Comparison of ENCODE assay signal across 11 cellular contexts in genomic region chr10:48804740-48805182, GRCh38.
DNase-seq lines count a peak whose midpoint lies in the region; ATAC-seq and TF ChIP-seq lines count a peak whose summit lies in the region.
"Had no signal": no experiment of that assay in that cellular context is flagged by ENCODE, and none has a peak within 500 bp of the region (broad histone marks: within the 10 kb centered on the region; RNA-seq: fewer than 3 reads in every experiment).

No MANE protein-coding gene starts in this region.

- CTCF ChIA-PET in SK-N-SH (lab: Yijun Ruan, JAX): interaction anchor here (1.3 kb wide), 1 partner anchor 146 kb away, joined by 7 read pairs; no protein-coding TSS in a partner anchor

- TF ChIP-seq EP300 in SK-N-SH (IDR thresholded peaks at IDR 0.05; ENCODE audit: borderline replicate concordance in 1 of 2, low read depth in 1 of 2, low read length in 1 of 2): peak in 1 of 2 experiments; percentile 23; a peak in 1 of 4 replicates

- H4K20me1 ChIP-seq in SK-N-SH (ENCODE audit: insufficient read depth): no peaks in the 10 kb centered on the region

- H3K36me3 ChIP-seq in SK-N-SH (replicated peaks in 1 of 2; ENCODE audit: control insufficient read depth in 1 of 2, insufficient read depth in 2 of 2, low read length in 1 of 2): no peaks in the 10 kb centered on the region

- H3K9ac ChIP-seq in SK-N-SH: no peak overlapping the region

- ATAC-seq in SK-N-SH treated with all-trans-retinoic acid at 6 μM for 48 hours (no peak), HG03460 (IDR thresholded peaks at IDR 0.05; ENCODE audit: unreplicated experiment) (peak; percentile 24)
- ATAC-seq: mucosa of descending colon had no signal

- DNase-seq in SK-N-SH: peak; percentile 38
- peak; percentile 23 for DNase-seq in UCSD-AML1 (lab: John Stamatoyannopoulos, UW; ENCODE audit: unreplicated experiment)
- peak; percentile 53 for DNase-seq in pons (ENCODE audit: low spot score)
- DNase-seq in activated CD4-positive, CD25-positive, alpha-beta regulatory T cell treated with anti-CD3 and anti-CD28 coated beads, Interleukin-2, amount 50 U/mL, for 72 hours: no peak
- DNase-seq in HT-29 (ENCODE audit: low spot score): no peak
- no peak for DNase-seq in cerebellar nuclear complex (lab: John Stamatoyannopoulos, UW)
- DNase-seq: HCEC 1CT; stimulated activated CD4-positive, alpha-beta T cell treated with anti-CD3 and anti-CD28 coated beads, Interleukin-1b, Interleukin-23, amount 100 ng/mL, for 48 hours had no signal

- no peak for TF ChIP-seq CTCF in SK-N-SH (IDR thresholded peaks at IDR 0.05)

- peaks cover 0 to 33% of the 10 kb centered on the region in 2 experiments; a peak in 1 of 4 replicates for H3K4me1 ChIP-seq in SK-N-SH (ENCODE audit: control insufficient read depth in 1 of 2, insufficient read depth in 2 of 2, low read depth in 1 of 2, low read length in 1 of 2)

- no peak for TF ChIP-seq RAD21 in SK-N-SH (IDR thresholded peaks at IDR 0.05; ENCODE audit: low read length)

- H3K27me3 ChIP-seq in SK-N-SH (ENCODE audit: insufficient read depth): no peaks in the 10 kb centered on the region

- H3K9me2 ChIP-seq in SK-N-SH: no peaks in the 10 kb centered on the region

- H3K4me2 ChIP-seq in SK-N-SH: no peak overlapping the region

- H3K79me2 ChIP-seq in SK-N-SH (ENCODE audit: insufficient read depth): no peaks in the 10 kb centered on the region

- no peaks in the 10 kb centered on the region for H3F3A ChIP-seq in SK-N-SH (replicated peaks; ENCODE audit: insufficient read depth)

- H3K9me3 ChIP-seq in SK-N-SH: no peaks in the 10 kb centered on the region
- H3K9me3 ChIP-seq: mucosa of descending colon had no signal

- POLR2A ChIA-PET in SK-N-SH (lab: Yijun Ruan, JAX): interaction anchor here (0.9 kb wide), 1 partner anchor 34 kb away, joined by 4 read pairs; no protein-coding TSS in a partner anchor

- WGBS in SK-N-SH (ENCODE audit: low lambda C conversion rate): 26% methylated on average over 7 of the region's 7 CpGs

- H3K27ac ChIP-seq in SK-N-SH (ENCODE audit: low read depth in 2 of 2, low read length in 1 of 2): peak overlapping the region in 1 of 2 experiments; percentile 64; a peak in 2 of 4 replicates

- H3K4me3 ChIP-seq in SK-N-SH (ENCODE audit: low read depth in 2 of 2, low read length in 1 of 2): no peak overlapping the region
- H3K4me3 ChIP-seq: mucosa of descending colon had no signal

- H2AFZ ChIP-seq in SK-N-SH (ENCODE audit: low read depth): no peak overlapping the region

TF ChIP-seq in SK-N-SH, 30 proteins besides CTCF, POLR2A, EP300 and RAD21:
- TF ChIP-seq RCOR1 (IDR thresholded peaks at IDR 0.05; ENCODE audit: low read length): 0 out of 2 replicates have a peak, but pooled peaks have one; percentile 40
- TF ChIP-seq RXRA (IDR thresholded peaks at IDR 0.05; ENCODE audit: borderline replicate concordance, low read depth): no peak

TF ChIP-seq in SK-N-SH treated with all-trans-retinoic acid at 6 μM for 48 hours, 23 proteins besides CTCF, POLR2A, EP300 and RAD21:
- TF ChIP-seq ARNTL (CRISPR knock-in tag; IDR thresholded peaks at IDR 0.05; ENCODE audit: borderline replicate concordance, low read depth) (no peak), ESRRG (CRISPR knock-in tag; IDR thresholded peaks at IDR 0.05) (no peak), BACH2 (CRISPR knock-in tag; IDR thresholded peaks at IDR 0.05; ENCODE audit: borderline replicate concordance) (no peak), GLIS3 (CRISPR knock-in tag; IDR thresholded peaks at IDR 0.05) (no peak), TOX (CRISPR knock-in tag; IDR thresholded peaks at IDR 0.05; ENCODE audit: borderline replicate concordance) (no peak), CSRNP3 (CRISPR knock-in tag; IDR thresholded peaks at IDR 0.05) (no peak), PPARA (CRISPR knock-in tag; IDR thresholded peaks at IDR 0.05; ENCODE audit: borderline replicate concordance) (no peak), ZC3H10 (CRISPR knock-in tag; IDR thresholded peaks at IDR 0.05) (no peak), RARB (CRISPR knock-in tag; IDR thresholded peaks at IDR 0.05) (no peak), CREB5 (CRISPR knock-in tag; IDR thresholded peaks at IDR 0.05; ENCODE audit: low read depth) (no peak), TCF4 (CRISPR knock-in tag; IDR thresholded peaks at IDR 0.05; ENCODE audit: borderline replicate concordance) (no peak), PATZ1 (CRISPR knock-in tag; IDR thresholded peaks at IDR 0.05; ENCODE audit: borderline replicate concordance) (no peak), ISL1 (CRISPR knock-in tag; IDR thresholded peaks at IDR 0.05) (no peak), POU6F1 (CRISPR knock-in tag; IDR thresholded peaks at IDR 0.05; ENCODE audit: borderline replicate concordance, low read depth) (no peak), ZFP30 (CRISPR knock-in tag; IDR thresholded peaks at IDR 0.05) (no peak), OSR1 (CRISPR knock-in tag; IDR thresholded peaks at IDR 0.05) (no peak), SNAI2 (CRISPR knock-in tag; IDR thresholded peaks at IDR 0.05) (no peak)
TF ChIP-seq in SK-N-SH treated with all-trans-retinoic acid at 6 μM for 48 hours: peak in this region for 0.

Comparison
In these comparisons a context has a peak if more than half of its experiments do, and no peak if none do; other contexts are left out.
1. DNase-seq: peak in SK-N-SH (single experiment), UCSD-AML1 (single experiment) and pons (single experiment); none in activated CD4-positive, CD25-positive, alpha-beta regulatory T cell treated with anti-CD3 and anti-CD28 coated beads, Interleukin-2, amount 50 U/mL, for 72 hours (single experiment), HT-29 (single experiment) and cerebellar nuclear complex (0 of 2).